1 cellular context compared by ENCODE assay signal in the genomic region with DNA sequence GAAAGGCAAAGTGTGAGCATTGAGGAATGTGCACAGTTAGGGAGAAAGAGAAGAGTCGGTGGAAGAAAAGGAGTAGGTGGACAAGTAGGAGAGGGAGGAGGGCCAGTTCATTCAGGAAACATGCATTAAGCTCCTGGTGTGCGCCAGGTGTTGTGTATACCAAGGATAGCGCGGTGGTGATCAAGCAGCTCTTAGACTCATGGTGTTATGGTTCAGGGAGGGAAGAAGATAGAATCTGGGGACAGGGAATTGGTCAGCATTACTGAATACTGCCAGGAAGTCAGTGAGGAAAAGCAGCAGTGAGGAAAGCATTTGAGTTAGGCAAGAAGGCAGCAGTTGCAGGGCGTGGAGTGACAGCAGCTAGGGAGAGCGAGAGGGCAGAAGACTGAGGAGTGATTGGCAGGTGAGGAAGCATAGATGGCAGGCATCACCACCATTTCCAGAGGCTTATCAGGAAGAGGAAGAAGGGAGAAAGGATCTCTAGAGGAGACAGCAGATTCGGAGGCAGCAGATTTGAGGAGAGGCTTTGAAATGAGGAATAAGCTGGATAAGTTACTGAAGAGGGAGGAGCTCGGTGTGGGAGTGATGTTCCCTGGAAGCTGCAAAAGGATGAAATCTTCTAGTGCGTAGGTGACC.
TF ChIP-seq lines count a peak whose summit lies in the region.

No MANE protein-coding gene starts in this region.

TF ChIP-seq in H1, 55 proteins besides CTCF, POLR2A, EP300 and RAD21 (continued from another document):
- TF ChIP-seq, protein P1, sequence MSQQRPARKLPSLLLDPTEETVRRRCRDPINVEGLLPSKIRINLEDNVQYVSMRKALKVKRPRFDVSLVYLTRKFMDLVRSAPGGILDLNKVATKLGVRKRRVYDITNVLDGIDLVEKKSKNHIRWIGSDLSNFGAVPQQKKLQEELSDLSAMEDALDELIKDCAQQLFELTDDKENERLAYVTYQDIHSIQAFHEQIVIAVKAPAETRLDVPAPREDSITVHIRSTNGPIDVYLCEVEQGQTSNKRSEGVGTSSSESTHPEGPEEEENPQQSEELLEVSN (IDR thresholded peaks at IDR 0.05): no peak
- no peak for TF ChIP-seq TAF7 (optimal IDR thresholded peaks at IDR 0.05; ENCODE audit: borderline replicate concordance, low read depth, low read length)
